ENCODE assay signal across 8 cellular contexts in the genomic region with DNA sequence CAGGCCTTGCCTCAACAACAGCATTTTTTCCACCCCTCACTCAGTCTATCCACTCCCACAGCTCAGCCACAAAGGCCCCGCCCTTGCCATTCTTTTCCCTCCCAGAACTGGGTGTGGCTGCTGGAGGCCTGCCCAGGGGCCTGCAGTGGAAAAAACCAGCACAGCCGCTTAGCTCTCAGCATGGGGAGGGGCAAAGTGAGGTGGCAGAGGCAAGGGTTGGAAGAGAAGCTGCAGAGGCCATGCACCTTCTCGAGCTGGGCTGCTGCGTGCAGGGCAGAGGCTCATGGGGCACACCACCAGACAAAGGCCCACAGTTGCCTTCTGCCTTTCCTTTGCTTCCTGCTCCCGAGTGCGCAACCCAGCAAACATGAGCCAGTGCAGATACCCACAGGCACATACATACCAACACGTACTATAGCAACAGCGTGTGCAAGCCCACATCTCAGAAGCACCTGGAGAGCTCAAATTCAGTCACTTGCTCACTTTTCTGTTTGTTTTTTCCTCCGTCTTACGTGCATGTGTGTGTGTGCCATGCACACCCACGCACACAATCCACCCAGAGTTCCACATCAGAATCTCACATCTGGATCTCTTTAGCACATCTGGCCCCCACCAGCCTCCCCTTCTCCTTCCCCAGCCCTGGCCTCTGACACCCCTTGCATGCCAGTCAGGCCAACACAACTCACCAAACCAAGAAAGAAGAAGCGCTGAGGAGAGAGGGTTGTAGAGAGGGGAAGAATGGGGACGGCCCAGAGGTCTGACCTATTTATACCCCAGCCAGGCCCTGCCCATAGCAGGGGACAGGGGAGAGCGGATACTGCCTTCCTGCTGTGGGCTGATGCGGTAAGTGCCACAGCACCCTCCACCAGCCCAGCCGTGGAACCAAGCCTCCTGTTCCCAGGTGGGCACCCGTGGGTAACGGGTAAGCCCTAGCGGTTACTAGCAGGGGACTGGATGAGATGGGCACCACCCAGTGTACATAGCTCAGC. TPM values are rescaled to one million over a fixed set of nuclear protein-coding genes. Genes with fewer than 3 reads are reported as not detected.
DNase-seq lines count a peak whose midpoint lies in the region; ATAC-seq and TF ChIP-seq lines count a peak whose summit lies in the region.

A gene (minus strand): TSS at position 740 of the 989 bp plus-strand sequence. CDS start 1,012 bp downstream, outside the sequence.

- no peak for TF ChIP-seq CTCF in epithelial cell of proximal tubule (conservative IDR thresholded peaks at IDR 0.05; ENCODE audit: low read depth, low read length)

- no peaks in the 10 kb centered on the region for H3K27me3 ChIP-seq in HUES6 (ENCODE audit: control insufficient read depth, insufficient read depth, low read length)
- no peaks in the 10 kb centered on the region for H3K27me3 ChIP-seq in muscle layer of colon (ENCODE audit: control insufficient read depth in 1 of 2, insufficient read depth in 2 of 2, low read length in 2 of 2)

- peak; percentile 98 for DNase-seq in OCI-M1 (lab: John Stamatoyannopoulos, UW)
- peak; percentile 91 for DNase-seq in activated CD8-positive, alpha-beta memory T cell treated with anti-CD3 and anti-CD28 coated beads, Interleukin-2, amount 50 U/mL, for 48 hours
- DNase-seq in epithelial cell of proximal tubule (ENCODE audit: low read depth), result peak; percentile 49
- DNase-seq in stimulated activated CD8-positive, alpha-beta memory T cell treated with anti-CD3 and anti-CD28 coated beads, Interleukin-4, amount 100 ng/mL, for 48 hours, result peak; percentile 95

- H3K27ac ChIP-seq in HUES6 (ENCODE audit: low read depth, low read length), result no peak within 1 kb of the TSS
- H3K27ac ChIP-seq in muscle layer of colon (ENCODE audit: low read depth, low read length), result peak within 1 kb of the TSS; percentile 65

- ATAC-seq in GM18502 (IDR thresholded peaks at IDR 0.05; ENCODE audit: poor library complexity, unreplicated experiment) (peak; percentile 70), HG03280 (IDR thresholded peaks at IDR 0.05; ENCODE audit: unreplicated experiment) (no peak)

- H3K4me1 ChIP-seq in HUES6 (ENCODE audit: control insufficient read depth, insufficient read depth, low read length) (peaks cover 59% of the 10 kb centered on the region), muscle layer of colon (ENCODE audit: insufficient read depth, low read length) (peaks cover 82% of the 10 kb centered on the region)

- peak within 1 kb of the TSS; percentile 37; the same call in 1 of the 2 replicates for H3K4me3 ChIP-seq in HUES6 (ENCODE audit: low read depth, low read length)
- H3K4me3 ChIP-seq in epithelial cell of proximal tubule (ENCODE audit: low read depth, low read length), result no peak within 1 kb of the TSS
- H3K4me3 ChIP-seq in muscle layer of colon (ENCODE audit: low read depth in 1 of 2, low read length in 2 of 2), result peak within 1 kb of the TSS; percentile 34 to 64

- H3K9me3 ChIP-seq in HUES6 (ENCODE audit: control insufficient read depth, insufficient read depth, low read depth, low read length) (no peaks in the 10 kb centered on the region), muscle layer of colon (ENCODE audit: low read length) (no peaks in the 10 kb centered on the region)

- H3K9ac ChIP-seq in HUES6 (ENCODE audit: low read length), result peak within 1 kb of the TSS; percentile 48
- peak within 1 kb of the TSS; percentile 59 for H3K9ac ChIP-seq in muscle layer of colon (ENCODE audit: low read length)

- H3K36me3 ChIP-seq in HUES6 (ENCODE audit: control insufficient read depth, insufficient read depth, low read length) (no peaks in the 10 kb centered on the region), muscle layer of colon (ENCODE audit: insufficient read depth, low read length) (peaks cover 13% of the 10 kb centered on the region)

RNA-seq across cellular contexts. Expression of the gene that starts here (rescaled TPM):
- 31.2 and 33.8 TPM in 2 replicates for total RNA-seq in epithelial cell of proximal tubule
